10 cellular contexts compared by ENCODE assay signal in genomic region chr6:28207244-28208179, GRCh38. TPM values are rescaled to one million over a fixed set of nuclear protein-coding genes. Genes with fewer than 3 reads are reported as not detected.
DNase-seq lines count a peak whose midpoint lies in the region; ATAC-seq and TF ChIP-seq lines count a peak whose summit lies in the region.
"Had no signal": no experiment of that assay in that cellular context is flagged by ENCODE, and none has a peak within 500 bp of the region (broad histone marks: within the 10 kb centered on the region; RNA-seq: fewer than 3 reads in every experiment).

No MANE protein-coding gene starts in this region.

- H3K36me3 ChIP-seq in HUES6 (ENCODE audit: control insufficient read depth, insufficient read depth, low read length) (no peaks in the 10 kb centered on the region), mesenchymal stem cell (ENCODE audit: control insufficient read depth in 1 of 2, insufficient read depth in 2 of 2, low read depth in 1 of 2, low read length in 2 of 2) (no peaks in the 10 kb centered on the region)
- H3K36me3 ChIP-seq: neutrophil had no signal

- no peak overlapping the region for H3K4ac ChIP-seq in mesenchymal stem cell (ENCODE audit: low read depth in 1 of 2, low read length in 2 of 2)

- no peak overlapping the region for H3K27ac Mint-ChIP-seq in brain

- no peak overlapping the region for H2AK5ac ChIP-seq in mesenchymal stem cell (ENCODE audit: low read length, severe bottlenecking)

- H3K9ac ChIP-seq in HUES6 (ENCODE audit: low read length) = peak overlapping the region; percentile 48
- H3K9ac ChIP-seq in mesenchymal stem cell (ENCODE audit: low read length) = peak overlapping the region; percentile 66
- H3K9ac ChIP-seq: KMS-11 had no signal

- no peaks in the 10 kb centered on the region for H3K79me1 ChIP-seq in mesenchymal stem cell (replicated peaks; ENCODE audit: low read length, poor library complexity, severe bottlenecking)

- H3K27me3 Mint-ChIP-seq in brain = peaks cover 89% of the 10 kb centered on the region

- H3K23ac ChIP-seq in mesenchymal stem cell (ENCODE audit: low read length in 2 of 2) = peak overlapping the region in 1 of 2 experiments; percentile 64

- no peak overlapping the region for H2BK5ac ChIP-seq in mesenchymal stem cell (ENCODE audit: low read depth, low read length, poor library complexity, severe bottlenecking)

- no peak overlapping the region for H2BK12ac ChIP-seq in mesenchymal stem cell (ENCODE audit: low read length in 2 of 2)

- H3K36me3 Mint-ChIP-seq in brain = no peaks in the 10 kb centered on the region

- H2BK120ac ChIP-seq in mesenchymal stem cell (ENCODE audit: low read depth, low read length) = no peak overlapping the region

- no peak overlapping the region for H4K91ac ChIP-seq in mesenchymal stem cell (ENCODE audit: low read length)

- H4K8ac ChIP-seq in mesenchymal stem cell (ENCODE audit: low read length) = no peak overlapping the region

- H3K4me1 Mint-ChIP-seq in brain = peaks cover 29% of the 10 kb centered on the region

- peaks cover 92% of the 10 kb centered on the region for H3K27me3 ChIP-seq in HUES6 (ENCODE audit: control insufficient read depth, insufficient read depth, low read length)
- peaks cover 30 to 65% of the 10 kb centered on the region in 2 experiments for H3K27me3 ChIP-seq in mesenchymal stem cell (ENCODE audit: control insufficient read depth in 1 of 2, insufficient read depth in 1 of 2, low read length in 2 of 2)

- H3K27ac ChIP-seq in HUES6 (ENCODE audit: low read depth, low read length) (no peak overlapping the region), mesenchymal stem cell (ENCODE audit: low read length, poor library complexity, severe bottlenecking) (no peak overlapping the region)
- H3K27ac ChIP-seq: KMS-11, neutrophil had no signal

- peaks cover 13 to 33% (median 25%) of the 10 kb centered on the region in 5 experiments for H3K9me3 Mint-ChIP-seq in brain

- peak overlapping the region; percentile 80 to 92 (median 88) for H3K4me3 Mint-ChIP-seq in brain

- TF ChIP-seq CTCF in brain (conservative IDR thresholded peaks at IDR 0.05) = no peak

- no peak for ATAC-seq in GM21576 (IDR thresholded peaks at IDR 0.05; ENCODE audit: unreplicated experiment)
- no peak for ATAC-seq in HG02571 (IDR thresholded peaks at IDR 0.05; ENCODE audit: unreplicated experiment)
- ATAC-seq in HG03135 (IDR thresholded peaks at IDR 0.05; ENCODE audit: unreplicated experiment) = no peak

- H3K4me1 ChIP-seq in HUES6 (ENCODE audit: control insufficient read depth, insufficient read depth, low read length) (no peaks in the 10 kb centered on the region), mesenchymal stem cell (ENCODE audit: control insufficient read depth, insufficient read depth, low read depth, low read length) (peaks cover 6% of the 10 kb centered on the region)

- peak overlapping the region; percentile 92 for H3K4me2 ChIP-seq in mesenchymal stem cell (ENCODE audit: low read length, poor library complexity, severe bottlenecking)
- H3K4me2 ChIP-seq: KMS-11 had no signal

- H3K4me3 ChIP-seq in HUES6 (ENCODE audit: low read depth, low read length) = peak overlapping the region; percentile 79
- H3K4me3 ChIP-seq in mesenchymal stem cell (ENCODE audit: insufficient read depth in 1 of 2, low read depth in 1 of 2, low read length in 2 of 2) = peak overlapping the region; percentile 55 to 82

- H3K9me3 ChIP-seq in HUES6 (ENCODE audit: control insufficient read depth, insufficient read depth, low read depth, low read length) (no peaks in the 10 kb centered on the region), mesenchymal stem cell (ENCODE audit: control insufficient read depth, low read length) (peaks cover 18% of the 10 kb centered on the region)
- H3K9me3 ChIP-seq: neutrophil had no signal

- no peak overlapping the region for H3K18ac ChIP-seq in mesenchymal stem cell (ENCODE audit: low read depth in 1 of 2, low read length in 2 of 2)

- no peak overlapping the region for H2BK15ac ChIP-seq in mesenchymal stem cell (ENCODE audit: low read depth, poor library complexity, severe bottlenecking)

- peak overlapping the region; percentile 60 for H2AFZ ChIP-seq in mesenchymal stem cell (ENCODE audit: low read depth, low read length)

- H3K14ac ChIP-seq in mesenchymal stem cell (ENCODE audit: low read length in 2 of 2) = no peak overlapping the region

- WGBS in mesenchymal stem cell = 4% methylated on average over 40 of the region's 47 CpGs

- DNase-seq in EH (ENCODE audit: low read depth) = peak; percentile 46
- peak; percentile 53 for DNase-seq in mesenchymal stem cell
- no peak for DNase-seq in NCI-H524 treated with DMSO at 0.1 percent for 48 hours (lab: John Stamatoyannopoulos, UW)

RNA-seq across cellular contexts. Expression of gene ZSCAN9, which starts 17.6 kb away (rescaled TPM):
- 23.9 TPM for polyA plus RNA-seq in brain (ENCODE audit: insufficient read depth, low read depth, low replicate concordance)
- 6.4 TPM for polyA plus RNA-seq in mesenchymal stem cell (2013, experiment 1 of 2)
- polyA plus RNA-seq in mesenchymal stem cell (2013, experiment 2 of 2) = 6.5 TPM

RNA-seq across cellular contexts. Expression of gene ZKSCAN4, which starts 44.6 kb away (rescaled TPM):
- polyA plus RNA-seq in brain (ENCODE audit: insufficient read depth, low read depth, low replicate concordance) = 5.3 TPM
- 3.2 TPM for polyA plus RNA-seq in mesenchymal stem cell (2013, experiment 1 of 2)
- polyA plus RNA-seq in mesenchymal stem cell (2013, experiment 2 of 2) = 3.0 TPM

RNA-seq across cellular contexts. Expression of gene NKAPL, which starts 51.6 kb away (rescaled TPM):
- polyA plus RNA-seq in brain (ENCODE audit: insufficient read depth, low read depth, low replicate concordance) = 1.1 TPM
- polyA plus RNA-seq in mesenchymal stem cell (2013, experiment 1 of 2) = not detected
- polyA plus RNA-seq in mesenchymal stem cell (2013, experiment 2 of 2) = not detected

RNA-seq across cellular contexts. Expression of gene ZSCAN26, which starts 59.4 kb away (rescaled TPM):
- 10.5 TPM for polyA plus RNA-seq in brain (ENCODE audit: insufficient read depth, low read depth, low replicate concordance)
- 6.9 TPM for polyA plus RNA-seq in mesenchymal stem cell (2013, experiment 1 of 2)
- polyA plus RNA-seq in mesenchymal stem cell (2013, experiment 2 of 2) = 6.6 TPM
